ENCODE assay signal across 2 cellular contexts in the genomic region with DNA sequence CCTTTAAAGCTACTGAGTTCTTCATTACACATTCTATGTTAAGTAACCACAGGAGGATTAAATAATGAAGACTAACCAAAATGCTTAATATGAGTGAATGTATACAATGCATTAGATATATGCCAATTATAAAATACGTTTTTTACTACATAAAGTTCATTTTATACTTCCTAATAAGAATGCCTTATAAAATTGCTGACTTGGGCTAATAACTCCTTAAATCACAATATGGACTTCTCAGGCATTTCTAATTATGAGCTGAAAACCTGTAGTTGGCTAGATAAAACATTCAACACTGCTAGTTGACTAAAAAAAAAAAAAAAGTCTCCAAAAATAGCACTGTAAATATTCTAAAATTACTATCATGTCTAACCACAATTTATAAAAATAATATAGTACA.
TF ChIP-seq lines count a peak whose summit lies in the region.

No MANE protein-coding gene starts in this region.

TF ChIP-seq in IMR-90, 13 proteins besides CTCF, POLR2A, EP300 and RAD21:
- TF ChIP-seq SMC3 (IDR thresholded peaks at IDR 0.05; ENCODE audit: low read depth, low read length) (no peak), MAFK (IDR thresholded peaks at IDR 0.05; ENCODE audit: low read depth, low read length) (peak; percentile 62)

TF ChIP-seq in K562, 482 proteins besides CTCF, POLR2A, EP300 and RAD21:
- TF ChIP-seq ZNF316 (IDR thresholded peaks at IDR 0.05) (peak; percentile 86), MAFG (tag; conservative IDR thresholded peaks at IDR 0.05) (peak; percentile 33; the same call in 1 of the 2 replicates), C11orf30 (IDR thresholded peaks at IDR 0.05; ENCODE audit: low read depth) (peak; percentile 74), RBBP5 (IDR thresholded peaks at IDR 0.05; ENCODE audit: borderline replicate concordance, insufficient read depth, low read length, poor library complexity, severe bottlenecking) (no peak), SAFB (IDR thresholded peaks at IDR 0.05; ENCODE audit: borderline replicate concordance, low read depth, low read length) (no peak), MAFK (IDR thresholded peaks at IDR 0.05; ENCODE audit: low read length) (no peak), KDM5B (IDR thresholded peaks at IDR 0.05; ENCODE audit: insufficient replicate concordance, low read depth, low read length) (no peak)
- TF ChIP-seq, protein P1, sequence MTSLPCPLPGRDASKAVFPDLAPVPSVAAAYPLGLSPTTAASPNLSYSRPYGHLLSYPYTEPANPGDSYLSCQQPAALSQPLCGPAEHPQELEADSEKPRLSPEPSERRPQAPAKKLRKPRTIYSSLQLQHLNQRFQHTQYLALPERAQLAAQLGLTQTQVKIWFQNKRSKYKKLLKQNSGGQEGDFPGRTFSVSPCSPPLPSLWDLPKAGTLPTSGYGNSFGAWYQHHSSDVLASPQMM (CRISPR knock-in tag; IDR thresholded peaks at IDR 0.05), result no peak
